In the genomic region with DNA sequence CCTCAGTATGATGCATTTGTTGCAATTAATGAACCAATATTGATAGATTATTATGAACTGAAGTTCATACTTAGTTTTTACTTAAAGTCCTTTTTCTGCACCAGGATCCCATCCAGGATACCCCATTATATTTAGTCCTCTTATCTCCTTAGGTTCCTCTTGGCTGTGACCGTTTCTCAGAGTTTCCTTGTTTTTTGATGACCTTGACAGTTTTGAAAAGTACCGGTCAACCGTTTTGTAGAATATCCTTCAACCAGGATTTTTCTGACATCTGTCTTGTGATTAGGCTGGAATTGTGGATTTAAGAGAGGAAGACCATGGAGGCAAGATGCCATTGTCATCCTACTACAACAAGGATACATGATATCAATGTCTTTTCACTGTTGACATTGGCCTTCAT, we compare ENCODE assay signal across 26 cellular contexts.
DNase-seq lines count a peak whose midpoint lies in the region; ATAC-seq, FAIRE-seq and TF ChIP-seq lines count a peak whose summit lies in the region.
"Had no signal": no experiment of that assay in that cellular context is flagged by ENCODE, and none has a peak within 500 bp of the region (broad histone marks: within the 10 kb centered on the region; RNA-seq: fewer than 3 reads in every experiment).

No MANE protein-coding gene starts in this region.

- H3K36me3 Mint-ChIP-seq in CD14-positive monocyte, result peaks cover 0 to under 1% of the 10 kb centered on the region in 2 donors
- H3K36me3 Mint-ChIP-seq: CD4-positive, alpha-beta memory T cell; CD4-positive, CD25-positive, alpha-beta regulatory T cell; CD8-positive, alpha-beta memory T cell had no signal

- H3K4ac ChIP-seq in IMR-90 (ENCODE audit: low read depth, low read length), result no peak overlapping the region

- no peak overlapping the region for H3K4me2 ChIP-seq in HepG2 (ENCODE audit: low read depth, low read length)
- H3K4me2 ChIP-seq in IMR-90 (ENCODE audit: low read depth, low read length), result no peak overlapping the region
- H3K4me2 ChIP-seq in K562 (ENCODE audit: insufficient read depth, low read length), result no peak overlapping the region

- POLR2A ChIA-PET in HepG2 (lab: Yijun Ruan, JAX), result no interaction called here
- POLR2A ChIA-PET in IMR-90 (lab: Charles Lee; ENCODE audit: unreplicated experiment), result no interaction called here
- POLR2A ChIA-PET in K562 (lab: Yijun Ruan, JAX), result no interaction called here

- H2BK5ac ChIP-seq in IMR-90 (ENCODE audit: low read depth, low read length, poor library complexity, severe bottlenecking), result no peak overlapping the region

- H3K79me1 ChIP-seq in IMR-90 (ENCODE audit: low read depth in 1 of 2, low read length in 2 of 2), result no peaks in the 10 kb centered on the region

- H3K9me3 ChIP-seq in HepG2 (ENCODE audit: low read length), result no peaks in the 10 kb centered on the region
- H3K9me3 ChIP-seq in right lobe of liver, result no peaks in the 10 kb centered on the region
- peaks cover 14% of the 10 kb centered on the region for H3K9me3 ChIP-seq in IMR-90 (ENCODE audit: control insufficient read depth, insufficient read depth, low read length)
- H3K9me3 ChIP-seq in K562 (replicated peaks; ENCODE audit: control insufficient read depth, insufficient read depth, low read depth, low read length), result no peaks in the 10 kb centered on the region

- H2BK120ac ChIP-seq in IMR-90 (ENCODE audit: low read depth, low read length), result no peak overlapping the region

- H3K4me3 Mint-ChIP-seq in CD14-positive monocyte, result no peak overlapping the region
- H3K4me3 Mint-ChIP-seq: B cell; CD4-positive, alpha-beta memory T cell; CD4-positive, CD25-positive, alpha-beta regulatory T cell; CD8-positive, alpha-beta memory T cell had no signal

- no peaks in the 10 kb centered on the region for H3K79me2 ChIP-seq in HepG2 (ENCODE audit: insufficient read depth, low read length)
- no peaks in the 10 kb centered on the region for H3K79me2 ChIP-seq in K562 (ENCODE audit: control insufficient read depth, insufficient read depth, low read length)

- H2AK9ac ChIP-seq in IMR-90 (replicated peaks; ENCODE audit: low read depth, low read length, poor library complexity), result no peak overlapping the region

- WGBS in HepG2 (ENCODE audit: low lambda C conversion rate), result 31% methylated on average over 3 of the region's 3 CpGs
- WGBS in right lobe of liver (ENCODE audit: insufficient coverage, low coverage, low lambda C conversion rate, missing lambda C conversion rate), result 64% methylated on average over 3 of the region's 3 CpGs
- no CpG with 5 or more reads among the region's 3 CpGs for WGBS in IMR-90 (ENCODE audit: extremely low coverage in 2 of 2, insufficient read length in 1 of 2), 2 experiments
- WGBS in K562 (ENCODE audit: insufficient coverage, low coverage, missing lambda C conversion rate), result 4% methylated on average over 3 of the region's 3 CpGs

- H4K91ac ChIP-seq in IMR-90 (ENCODE audit: insufficient read depth, low read depth, low read length), result no peak overlapping the region

- ATAC-seq in HepG2 (no peak), right lobe of liver (no peak), IMR-90 (ENCODE audit: low read depth) (no peak), K562 (no peak)
- ATAC-seq: GM12878 had no signal

- H3K4me3 ChIP-seq in HepG2 (replicated peaks in 1 of 3; ENCODE audit: insufficient read depth in 1 of 3, low read depth in 2 of 3, low read length in 3 of 3) (no peak overlapping the region), right lobe of liver (no peak overlapping the region), IMR-90 (ENCODE audit: insufficient read depth, low read depth, low read length) (no peak overlapping the region), K562 (no peak overlapping the region)
- H3K4me3 ChIP-seq: BLaER1 treated with 17β-estradiol and CSF1 and Interleukin-3, amounts not matched to agents 10 nM and 100 nM; GM12878 had no signal

- DNase-seq in HepG2 (ENCODE audit: low spot score) (no peak), right lobe of liver (no peak), IMR-90 (no peak), K562 (ENCODE audit: extremely low read depth in 1 of 4, low spot score in 3 of 4) (no peak), NCI-H1092 treated with DMSO at 0.1 percent for 48 hours (lab: John Stamatoyannopoulos, UW) (no peak), CD14-positive monocyte (ENCODE audit: low spot score) (no peak)
- DNase-seq: 8988T; AML-193; CD4-positive, alpha-beta memory T cell; CD4-positive, CD25-positive, alpha-beta regulatory T cell; CD8-positive, alpha-beta memory T cell; COR-L47; DMS 273 treated with DMSO at 0.1 percent for 48 hours; DMS153; DMS53; DMS79; DND-41; EL; GDM1 had no signal

- no peaks in the 10 kb centered on the region for H3K27me3 ChIP-seq in HepG2 (ENCODE audit: control insufficient read depth in 1 of 2, insufficient read depth in 2 of 2, low read length in 2 of 2)
- no peaks in the 10 kb centered on the region for H3K27me3 ChIP-seq in right lobe of liver
- no peaks in the 10 kb centered on the region for H3K27me3 ChIP-seq in IMR-90 (ENCODE audit: control insufficient read depth, insufficient read depth, low read length)
- 0 out of 5 replicates have a peak, but pooled peaks cover 0 to 3% of the 10 kb centered on the region in 2 experiments for H3K27me3 ChIP-seq in K562 (ENCODE audit: control insufficient read depth in 2 of 2, insufficient read depth in 2 of 2, low read length in 2 of 2)

- intact Hi-C loops in HepG2 (cut with micrococcal nuclease; ENCODE audit: unreplicated experiment) (no loop called here), right lobe of liver (cut with DNase I) (no loop called here), IMR-90 (cut with micrococcal nuclease) (no loop called here), K562 (cut with micrococcal nuclease) (no loop called here), CD14-positive monocyte (cut with micrococcal nuclease) (no loop called here)

- no peak overlapping the region for H3K23ac ChIP-seq in IMR-90 (ENCODE audit: low read depth, low read length)

- H2BK15ac ChIP-seq in IMR-90 (ENCODE audit: low read depth, low read length), result no peak overlapping the region

- no peak overlapping the region for H3K9ac ChIP-seq in HepG2 (ENCODE audit: insufficient read depth, low read depth, low read length)
- H3K9ac ChIP-seq in IMR-90 (ENCODE audit: low read depth, low read length), result no peak overlapping the region
- H3K9ac ChIP-seq in K562 (ENCODE audit: insufficient read depth in 1 of 2, low read depth in 2 of 2, low read length in 2 of 2), result no peak overlapping the region
- H3K9ac ChIP-seq: BLaER1 treated with 17β-estradiol and CSF1 and Interleukin-3, amounts not matched to agents 10 nM and 100 nM had no signal

- H3K4me1 ChIP-seq in HepG2 (ENCODE audit: insufficient read depth, low read length), result no peaks in the 10 kb centered on the region
- H3K4me1 ChIP-seq in right lobe of liver, result no peaks in the 10 kb centered on the region
- no peaks in the 10 kb centered on the region for H3K4me1 ChIP-seq in IMR-90 (ENCODE audit: control insufficient read depth, insufficient read depth, low read length)
- H3K4me1 ChIP-seq in K562 (replicated peaks in 1 of 2; ENCODE audit: control insufficient read depth in 2 of 2, insufficient read depth in 2 of 2, low read length in 2 of 2), result no peaks in the 10 kb centered on the region

- no peak for TF ChIP-seq POLR2A in HepG2 (IDR thresholded peaks at IDR 0.05; ENCODE audit: insufficient read depth in 1 of 2, low read depth in 2 of 2, low read length in 2 of 2)
- TF ChIP-seq POLR2A in right lobe of liver (IDR thresholded peaks at IDR 0.05), result no peak
- TF ChIP-seq POLR2A in IMR-90 (IDR thresholded peaks at IDR 0.05; ENCODE audit: low read depth, low read length), result no peak
- TF ChIP-seq POLR2A in K562 (conservative IDR thresholded peaks at IDR 0.05), result no peak

- CTCF ChIA-PET in HepG2 (lab: Yijun Ruan, JAX; ENCODE audit: low intra/inter-chr PET ratio, low total read pairs), result no interaction called here
- CTCF ChIA-PET in IMR-90 (lab: Yijun Ruan, JAX), result no interaction called here
- CTCF ChIA-PET in K562 (lab: Yijun Ruan, JAX; ENCODE audit: low intra/inter-chr PET ratio), result no interaction called here

- H3K27ac Mint-ChIP-seq in CD14-positive monocyte, result no peak overlapping the region
- H3K27ac Mint-ChIP-seq: B cell; CD4-positive, alpha-beta memory T cell; CD4-positive, CD25-positive, alpha-beta regulatory T cell; CD8-positive, alpha-beta memory T cell had no signal

- no peak for FAIRE-seq in HepG2 (lab: Jason Lieb, UNC)
- peak; percentile 11 for FAIRE-seq in K562 (lab: Jason Lieb, UNC)
- FAIRE-seq: A204.1, GM12878, GM12892, GM18507 had no signal

- no peak overlapping the region for H4K5ac ChIP-seq in IMR-90 (ENCODE audit: low read depth, low read length)

- no TSS peak for BruUV-seq in HepG2 (replicated peaks; lab: Mats Ljungman, UMichigan)
- BruUV-seq in IMR-90 (replicated peaks; lab: Mats Ljungman, UMichigan), result no TSS peak
- no TSS peak for BruUV-seq in K562 (replicated peaks; lab: Mats Ljungman, UMichigan)

- H2AFZ ChIP-seq in HepG2 (ENCODE audit: low read length), result no peak overlapping the region
- H2AFZ ChIP-seq in IMR-90 (replicated peaks; ENCODE audit: low read length, poor library complexity), result no peak overlapping the region
- H2AFZ ChIP-seq in K562 (ENCODE audit: low read depth, low read length), result no peak overlapping the region

- H2AK5ac ChIP-seq in IMR-90 (ENCODE audit: low read depth, low read length), result no peak overlapping the region

- H3K18ac ChIP-seq in IMR-90 (ENCODE audit: low read depth, low read length), result no peak overlapping the region

- TF ChIP-seq RAD21 in HepG2 (CRISPR knock-in tag; IDR thresholded peaks at IDR 0.05), result no peak
- TF ChIP-seq RAD21 in IMR-90 (IDR thresholded peaks at IDR 0.05; ENCODE audit: low read length), result no peak
- no peak for TF ChIP-seq RAD21 in K562 (CRISPR knock-in tag; conservative IDR thresholded peaks at IDR 0.05 in 1 of 2, IDR thresholded peaks at IDR 0.05 in 1 of 2)

- H3K36me3 ChIP-seq in HepG2 (replicated peaks in 1 of 2; ENCODE audit: control insufficient read depth in 1 of 2, insufficient read depth in 2 of 2, low read length in 2 of 2), result no peaks in the 10 kb centered on the region
- H3K36me3 ChIP-seq in right lobe of liver, result no peaks in the 10 kb centered on the region
- H3K36me3 ChIP-seq in IMR-90 (ENCODE audit: control insufficient read depth, insufficient read depth, low read length), result no peaks in the 10 kb centered on the region
- H3K36me3 ChIP-seq in K562 (ENCODE audit: control insufficient read depth, insufficient read depth, low read length), result no peaks in the 10 kb centered on the region

- no peaks in the 10 kb centered on the region for H3K9me1 ChIP-seq in IMR-90 (ENCODE audit: insufficient read depth, low read length)
- H3K9me1 ChIP-seq in K562 (ENCODE audit: control insufficient read depth, insufficient read depth, low read length), result no peaks in the 10 kb centered on the region

- H3K27ac ChIP-seq in HepG2 (ENCODE audit: extremely low read length, insufficient read depth, low read length) (no peak overlapping the region), right lobe of liver (no peak overlapping the region), IMR-90 (ENCODE audit: insufficient read depth, low read length) (no peak overlapping the region), K562 (ENCODE audit: extremely low read depth, low read depth, low read length) (no peak overlapping the region)
- H3K27ac ChIP-seq: BLaER1 treated with 17β-estradiol and CSF1 and Interleukin-3, amounts not matched to agents 10 nM and 100 nM; C4-2B had no signal

- TF ChIP-seq CTCF in HepG2 (CRISPR knock-in tag; IDR thresholded peaks at IDR 0.05) (no peak), right lobe of liver (IDR thresholded peaks at IDR 0.05) (no peak), IMR-90 (conservative IDR thresholded peaks at IDR 0.05; ENCODE audit: low read depth, low read length) (no peak), K562 (IDR thresholded peaks at IDR 0.05 in 2 of 3, conservative IDR thresholded peaks at IDR 0.05 in 1 of 3; ENCODE audit: insufficient read depth in 2 of 3, low read depth in 1 of 3, low read length in 3 of 3) (no peak), CD14-positive monocyte (IDR thresholded peaks at IDR 0.05) (no peak)

- H3K56ac ChIP-seq in IMR-90 (ENCODE audit: extremely low read depth, insufficient read depth, low read length), result no peak overlapping the region

- no peak overlapping the region for H4K8ac ChIP-seq in IMR-90 (ENCODE audit: low read depth in 2 of 2, low read length in 2 of 2)

- dilution Hi-C loops in IMR-90 (cut with HindIII; ENCODE audit: low sequenced_read_pairs, unreplicated experiment), result no loop called here

- H3K27me3 Mint-ChIP-seq in CD14-positive monocyte (ENCODE audit: low read depth in 3 of 3), result no peaks in the 10 kb centered on the region
- H3K27me3 Mint-ChIP-seq: CD4-positive, CD25-positive, alpha-beta regulatory T cell had no signal

- H3K9me3 Mint-ChIP-seq in CD14-positive monocyte, result peaks cover 7 to 17% (median 12%) of the 10 kb centered on the region in 7 donors

- TF ChIP-seq EP300 in HepG2 (IDR thresholded peaks at IDR 0.05; ENCODE audit: low read depth in 2 of 2, low read length in 2 of 2) (no peak), HepG2 (CRISPR knock-in tag; IDR thresholded peaks at IDR 0.05; ENCODE audit: borderline replicate concordance) (no peak), K562 (IDR thresholded peaks at IDR 0.05; ENCODE audit: low read length) (no peak)

- no peak overlapping the region for H2BK20ac ChIP-seq in IMR-90 (ENCODE audit: low read depth, low read length)

- peaks cover 35% of the 10 kb centered on the region for H3K4me1 Mint-ChIP-seq in CD14-positive monocyte
- H3K4me1 Mint-ChIP-seq: B cell; CD4-positive, alpha-beta memory T cell; CD4-positive, CD25-positive, alpha-beta regulatory T cell; CD8-positive, alpha-beta memory T cell had no signal

- H4K20me1 ChIP-seq in HepG2 (ENCODE audit: insufficient read depth, low read length) (no peaks in the 10 kb centered on the region), IMR-90 (ENCODE audit: insufficient read depth, low read length) (no peaks in the 10 kb centered on the region), K562 (replicated peaks; ENCODE audit: control insufficient read depth, insufficient read depth, low read length) (no peaks in the 10 kb centered on the region)
- H4K20me1 ChIP-seq: BLaER1 treated with 17β-estradiol and CSF1 and Interleukin-3, amounts not matched to agents 10 nM and 100 nM had no signal

- no peak overlapping the region for H3K14ac ChIP-seq in IMR-90 (replicated peaks; ENCODE audit: low read depth, low read length)

- in situ Hi-C loops in HepG2 (cut with HindIII; ENCODE audit: extremely low pct_ligation_motif_present, low pct_unique_long_range_greater_than_20kb) (no loop called here), IMR-90 (cut with MboI; ENCODE audit: low sequenced_read_pairs) (no loop called here), K562 (cut with MboI) (no loop called here)
